Comparison of ENCODE assay signal across 8 cellular contexts in the genomic region with DNA sequence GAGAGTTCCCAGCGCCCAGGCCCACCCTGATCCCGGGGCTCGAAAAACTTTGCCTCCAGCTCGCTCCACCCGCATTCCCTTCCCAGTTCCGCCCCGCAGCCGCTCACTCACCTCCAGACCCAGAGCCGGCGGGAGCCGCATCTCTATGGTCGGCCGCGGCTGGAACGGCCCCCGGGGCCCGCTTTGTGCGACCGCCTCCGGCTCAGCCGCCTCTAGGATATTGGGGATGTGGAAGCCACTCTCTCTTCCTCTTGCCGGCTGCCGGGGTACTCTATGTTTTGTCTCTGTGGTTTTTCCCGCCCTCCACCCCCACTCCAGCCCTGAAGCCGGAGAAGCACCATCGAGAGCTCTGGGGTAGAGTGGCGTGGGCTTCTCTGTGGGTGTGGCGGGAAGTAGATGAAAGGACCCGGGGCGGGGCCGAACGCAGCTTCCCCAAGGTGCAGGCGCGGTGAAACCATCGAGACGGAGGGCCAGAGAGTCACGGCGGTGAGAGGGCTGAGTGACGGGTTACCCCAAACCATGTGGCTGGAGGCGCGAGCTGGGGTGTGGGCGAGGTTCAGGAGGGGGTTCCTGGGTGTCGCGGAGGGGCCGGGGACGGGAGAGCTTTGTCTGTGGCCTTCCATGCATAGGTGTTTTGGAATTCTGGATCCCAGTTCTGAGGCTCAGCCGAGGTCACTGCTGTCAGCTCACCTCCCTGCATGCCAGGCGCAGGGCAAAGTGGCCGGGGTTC. TPM values are rescaled to one million over a fixed set of nuclear protein-coding genes. Genes with fewer than 3 reads are reported as not detected.
DNase-seq lines count a peak whose midpoint lies in the region; ATAC-seq and TF ChIP-seq lines count a peak whose summit lies in the region.

A gene with protein sequence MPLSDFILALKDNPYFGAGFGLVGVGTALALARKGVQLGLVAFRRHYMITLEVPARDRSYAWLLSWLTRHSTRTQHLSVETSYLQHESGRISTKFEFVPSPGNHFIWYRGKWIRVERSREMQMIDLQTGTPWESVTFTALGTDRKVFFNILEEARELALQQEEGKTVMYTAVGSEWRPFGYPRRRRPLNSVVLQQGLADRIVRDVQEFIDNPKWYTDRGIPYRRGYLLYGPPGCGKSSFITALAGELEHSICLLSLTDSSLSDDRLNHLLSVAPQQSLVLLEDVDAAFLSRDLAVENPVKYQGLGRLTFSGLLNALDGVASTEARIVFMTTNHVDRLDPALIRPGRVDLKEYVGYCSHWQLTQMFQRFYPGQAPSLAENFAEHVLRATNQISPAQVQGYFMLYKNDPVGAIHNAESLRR (plus strand): TSS at position 426 of the 730 bp plus-strand sequence. CDS start 1,305 bp downstream, outside the sequence.
A gene with protein sequence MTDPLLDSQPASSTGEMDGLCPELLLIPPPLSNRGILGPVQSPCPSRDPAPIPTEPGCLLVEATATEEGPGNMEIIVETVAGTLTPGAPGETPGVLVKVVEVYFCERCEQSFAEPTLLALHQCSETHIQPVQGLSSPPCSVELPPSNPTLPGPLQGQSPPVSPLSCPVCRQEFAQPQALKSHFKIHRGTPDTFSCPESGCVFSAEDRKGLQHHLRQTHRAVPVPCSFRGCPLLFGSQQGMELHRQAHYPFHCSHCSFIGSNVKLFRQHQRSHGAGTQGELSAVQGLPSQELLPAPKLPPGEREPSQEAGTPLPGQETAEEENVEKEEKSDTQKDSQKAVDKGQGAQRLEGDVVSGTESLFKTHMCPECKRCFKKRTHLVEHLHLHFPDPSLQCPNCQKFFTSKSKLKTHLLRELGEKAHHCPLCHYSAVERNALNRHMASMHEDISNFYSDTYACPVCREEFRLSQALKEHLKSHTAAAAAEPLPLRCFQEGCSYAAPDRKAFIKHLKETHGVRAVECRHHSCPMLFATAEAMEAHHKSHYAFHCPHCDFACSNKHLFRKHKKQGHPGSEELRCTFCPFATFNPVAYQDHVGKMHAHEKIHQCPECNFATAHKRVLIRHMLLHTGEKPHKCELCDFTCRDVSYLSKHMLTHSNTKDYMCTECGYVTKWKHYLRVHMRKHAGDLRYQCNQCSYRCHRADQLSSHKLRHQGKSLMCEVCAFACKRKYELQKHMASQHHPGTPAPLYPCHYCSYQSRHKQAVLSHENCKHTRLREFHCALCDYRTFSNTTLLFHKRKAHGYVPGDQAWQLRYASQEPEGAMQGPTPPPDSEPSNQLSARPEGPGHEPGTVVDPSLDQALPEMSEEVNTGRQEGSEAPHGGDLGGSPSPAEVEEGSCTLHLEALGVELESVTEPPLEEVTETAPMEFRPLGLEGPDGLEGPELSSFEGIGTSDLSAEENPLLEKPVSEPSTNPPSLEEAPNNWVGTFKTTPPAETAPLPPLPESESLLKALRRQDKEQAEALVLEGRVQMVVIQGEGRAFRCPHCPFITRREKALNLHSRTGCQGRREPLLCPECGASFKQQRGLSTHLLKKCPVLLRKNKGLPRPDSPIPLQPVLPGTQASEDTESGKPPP (N-terminal part only) (minus strand): TSS at position 366 of the 730 bp plus-strand sequence. CDS start 3,194 bp downstream, outside the sequence.

- TF ChIP-seq POLR2A in Peyer's patch (IDR thresholded peaks at IDR 0.05) (peak; percentile 44 to 59), esophagus muscularis mucosa (IDR thresholded peaks at IDR 0.05; ENCODE audit: low read depth) (no peak)

- H3K9me3 Mint-ChIP-seq in activated T-cell treated with anti-CD3 and anti-CD28 coated beads, Interleukin-2, amount 50 U/mL, for 4 hours: no peaks in the 10 kb centered on the region

- intact Hi-C loops in esophagus muscularis mucosa (cut with DNase I): no loop called here

- H3K36me3 Mint-ChIP-seq in activated T-cell treated with anti-CD3 and anti-CD28 coated beads, Interleukin-2, amount 50 U/mL, for 4 hours (ENCODE audit: insufficient read depth): peaks cover 28% of the 10 kb centered on the region

- peaks cover 70% of the 10 kb centered on the region for H3K36me3 ChIP-seq in KOPT-K1 (ENCODE audit: insufficient read depth, low read length)
- H3K36me3 ChIP-seq in Peyer's patch: peaks cover 0 to 58% (median 0%) of the 10 kb centered on the region in 3 donors
- H3K36me3 ChIP-seq in esophagus muscularis mucosa: peaks cover 43 to 65% (median 49%) of the 10 kb centered on the region in 4 donors
- peaks cover 37 to 44% of the 10 kb centered on the region in 2 donors for H3K36me3 ChIP-seq in muscle layer of duodenum (ENCODE audit: control insufficient read depth in 1 of 2, insufficient read depth in 2 of 2, low read length in 2 of 2)

- 2% methylated on average over 20 of the region's 49 CpGs for WGBS in esophagus muscularis mucosa

- no peaks in the 10 kb centered on the region for H3K9me3 ChIP-seq in KOPT-K1 (ENCODE audit: insufficient read depth, low read length, poor library complexity, severe bottlenecking)
- no peaks in the 10 kb centered on the region for H3K9me3 ChIP-seq in Peyer's patch
- H3K9me3 ChIP-seq in esophagus muscularis mucosa: no peaks in the 10 kb centered on the region
- no peaks in the 10 kb centered on the region for H3K9me3 ChIP-seq in muscle layer of duodenum (ENCODE audit: control insufficient read depth in 1 of 2, low read length in 2 of 2)

- TF ChIP-seq CTCF in Peyer's patch (IDR thresholded peaks at IDR 0.05) (no peak), esophagus muscularis mucosa (IDR thresholded peaks at IDR 0.05) (no peak)

- H3K27me3 ChIP-seq in Peyer's patch: no peaks in the 10 kb centered on the region
- no peaks in the 10 kb centered on the region for H3K27me3 ChIP-seq in esophagus muscularis mucosa
- H3K27me3 ChIP-seq in muscle layer of duodenum (ENCODE audit: low read depth, low read length): no peaks in the 10 kb centered on the region

- peak within 1 kb of the TSS; percentile 76 to 94 (median 80) for H3K4me3 ChIP-seq in Peyer's patch
- peak within 1 kb of the TSS; percentile 81 to 97 (median 88) for H3K4me3 ChIP-seq in esophagus muscularis mucosa
- H3K4me3 ChIP-seq in muscle layer of duodenum (ENCODE audit: low read depth in 1 of 2, low read length in 2 of 2): peak within 1 kb of the TSS; percentile 75 to 93

- no peak for TF ChIP-seq EP300 in esophagus muscularis mucosa (IDR thresholded peaks at IDR 0.05)

- H3K27me3 Mint-ChIP-seq in activated T-cell treated with anti-CD3 and anti-CD28 coated beads, Interleukin-2, amount 50 U/mL, for 4 hours (ENCODE audit: low read depth): no peaks in the 10 kb centered on the region

- H3K4me3 Mint-ChIP-seq in activated T-cell treated with anti-CD3 and anti-CD28 coated beads, Interleukin-2, amount 50 U/mL, for 4 hours: peak within 1 kb of the TSS; percentile 90

- peak; percentile 93 for ATAC-seq in GM21737 (IDR thresholded peaks at IDR 0.05; ENCODE audit: unreplicated experiment)
- peak; percentile 96 for ATAC-seq in activated T-cell treated with anti-CD3 and anti-CD28 coated beads, Interleukin-2, amount 50 U/mL, for 4 hours

- peak within 1 kb of the TSS; percentile 79 for H3K27ac ChIP-seq in KOPT-K1 (ENCODE audit: low read depth, low read length, poor library complexity, severe bottlenecking)
- H3K27ac ChIP-seq in Peyer's patch: peak within 1 kb of the TSS; percentile 69 to 81 (median 77)
- peak within 1 kb of the TSS; percentile 76 to 83 (median 78) for H3K27ac ChIP-seq in esophagus muscularis mucosa (replicated peaks in 1 of 4)
- peak within 1 kb of the TSS; percentile 28 for H3K27ac ChIP-seq in muscle layer of duodenum (ENCODE audit: low read length)

- H3K4me1 Mint-ChIP-seq in activated T-cell treated with anti-CD3 and anti-CD28 coated beads, Interleukin-2, amount 50 U/mL, for 4 hours (ENCODE audit: low read depth): peaks cover 30% of the 10 kb centered on the region

- DNase-seq in DMS53 treated with DMSO at 0.1 percent for 48 hours (lab: John Stamatoyannopoulos, UW; ENCODE audit: unreplicated experiment): peak; percentile 57
- DNase-seq in Peyer's patch: peak; percentile 94 to 97 (median 95)
- DNase-seq in activated T-cell treated with anti-CD3 and anti-CD28 coated beads, Interleukin-2, amount 50 U/mL, for 4 hours: peak; percentile 92
- peak; percentile 97 for DNase-seq in esophagus muscularis mucosa (ENCODE audit: extremely low spot score)
- peak; percentile 90 for DNase-seq in stimulated activated CD8-positive, alpha-beta memory T cell treated with anti-CD3 and anti-CD28 coated beads, Interleukin-7, amount 100 ng/mL, for 24 hours (ENCODE audit: low read depth)

- peaks cover 0 to 11% (median 2%) of the 10 kb centered on the region in 4 donors for H3K4me1 ChIP-seq in Peyer's patch
- peaks cover 22 to 43% (median 28%) of the 10 kb centered on the region in 4 donors for H3K4me1 ChIP-seq in esophagus muscularis mucosa
- H3K4me1 ChIP-seq in muscle layer of duodenum (ENCODE audit: control insufficient read depth in 1 of 2, insufficient read depth in 2 of 2, low read length in 2 of 2): peaks cover 0 to 17% of the 10 kb centered on the region in 2 donors

RNA-seq across cellular contexts. Expression of the first gene that starts in this region (rescaled TPM):
- total RNA-seq in Peyer's patch (100 to 1,000 TPM in 1 of 4 donors, 10 to 100 TPM in 3; 22.2 to 155 (median 39.9) TPM), esophagus muscularis mucosa (10 to 100 TPM; 21.3 to 27.3 (median 25.6) TPM)
- total RNA-seq in activated T-cell treated with anti-CD3 and anti-CD28 coated beads, Interleukin-2, amount 50 U/mL, for 4 hours: 100 to 1,000 TPM in 1 of 3 donors, 10 to 100 TPM in 2; 94.1 to 106 (median 97.4) TPM

RNA-seq across cellular contexts. Expression of the second gene that starts in this region (rescaled TPM):
- 10 to 100 TPM; 18.2 to 42.7 (median 26.6) TPM for total RNA-seq in Peyer's patch
- 10 to 100 TPM; 68.5 to 75.5 (median 70.5) TPM for total RNA-seq in activated T-cell treated with anti-CD3 and anti-CD28 coated beads, Interleukin-2, amount 50 U/mL, for 4 hours
- total RNA-seq in esophagus muscularis mucosa: 10 to 100 TPM; 17.4 to 33.6 (median 26.3) TPM

Comparison
In these comparisons a context has a peak if more than half of its experiments do, and no peak if none do; other contexts are left out.
1. Peak in every context shown above with its lines: DNase-seq, ATAC-seq, H3K4me3 ChIP-seq and H3K27ac ChIP-seq.
2. H3K27ac ChIP-seq: peak in every context shown above with its lines; median percentile 79 in KOPT-K1; 78 in esophagus muscularis mucosa; 77 in Peyer's patch; 28 in muscle layer of duodenum.